33 cellular contexts compared by ENCODE assay signal in the genomic region with DNA sequence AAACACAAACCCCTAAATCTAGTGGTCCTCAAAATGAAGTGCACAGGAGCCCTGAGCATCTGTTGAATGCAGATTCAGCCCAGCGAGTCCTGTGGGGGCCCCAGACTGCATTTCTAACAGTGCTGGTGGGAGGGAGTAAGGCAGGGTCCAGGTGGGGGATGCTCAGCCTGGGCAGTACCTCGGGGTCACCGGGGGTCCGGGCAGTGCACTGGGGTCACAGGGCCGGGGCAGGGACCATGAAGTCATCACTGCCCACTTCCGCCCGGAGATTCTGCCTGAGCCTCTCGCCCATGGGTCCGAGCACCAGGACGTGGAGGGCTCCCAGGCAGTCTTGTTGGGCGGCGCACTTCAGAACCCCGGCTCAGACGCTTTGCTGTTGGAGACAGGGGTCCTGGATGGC. TPM values are rescaled to one million over a fixed set of nuclear protein-coding genes. Genes with fewer than 3 reads are reported as not detected.
DNase-seq lines count a peak whose midpoint lies in the region; ATAC-seq and TF ChIP-seq lines count a peak whose summit lies in the region.
"Had no signal": no experiment of that assay in that cellular context is flagged by ENCODE, and none has a peak within 500 bp of the region (broad histone marks: within the 10 kb centered on the region; RNA-seq: fewer than 3 reads in every experiment).

No MANE protein-coding gene starts in this region.

- H3K9me3 ChIP-seq in osteoblast (ENCODE audit: low read depth, low read length), result no peaks in the 10 kb centered on the region
- no peaks in the 10 kb centered on the region for H3K9me3 ChIP-seq in aorta (ENCODE audit: control insufficient read depth, low read length)

- no peak overlapping the region for H3K4me2 ChIP-seq in osteoblast (ENCODE audit: insufficient read depth, low read length)

- intact Hi-C loops in left ventricle myocardium superior (cut with micrococcal nuclease) (no loop called here), left cardiac atrium (cut with DNase I) (no loop called here), aorta (cut with DNase I) (no loop called here)

- no peak for ATAC-seq in left ventricle myocardium superior
- no peak for ATAC-seq in left cardiac atrium
- no peak for ATAC-seq in aorta (ENCODE audit: low FRiP score)
- ATAC-seq in HG03354 (IDR thresholded peaks at IDR 0.05; ENCODE audit: poor library complexity, severe bottlenecking, unreplicated experiment), result no peak
- ATAC-seq: activated CD8-positive, alpha-beta memory T cell treated with anti-CD3 and anti-CD28 coated beads, Interleukin-2, amount 10 ng/mL, durations not matched to agents 7 days and 5 days; activated naive CD8-positive, alpha-beta T cell treated with anti-CD3 and anti-CD28 coated beads, Interleukin-2, amount 50 U/mL, for 24 hours; gastroesophageal sphincter; natural killer cell; SK-N-SH treated with all-trans-retinoic acid at 6 μM for 48 hours; T-helper 17 cell had no signal

- DNase-seq in left ventricle myocardium superior, result peak; percentile 23
- DNase-seq in left cardiac atrium, result no peak
- peak; percentile 46 for DNase-seq in coronary artery (ENCODE audit: low spot score)
- DNase-seq in osteoblast (ENCODE audit: insufficient read length, low spot score, missing footprints), result peak; percentile 30
- peak; percentile 21 to 46 for DNase-seq in aorta
- no peak for DNase-seq in DMS 273 treated with DMSO at 0.1 percent for 48 hours (lab: John Stamatoyannopoulos, UW)
- DNase-seq: activated CD4-positive, alpha-beta T cell treated with anti-CD3 and anti-CD28 coated beads for 48 hours; activated CD8-positive, alpha-beta memory T cell treated with anti-CD3 and anti-CD28 coated beads, Interleukin-2, amount 10 ng/mL, durations not matched to agents 7 days and 5 days; activated naive CD8-positive, alpha-beta T cell treated with anti-CD3 and anti-CD28 coated beads, Interleukin-2, amount 50 U/mL, for 24 hours; CD4-positive, alpha-beta memory T cell; GM23248; hypothalamus; immature natural killer cell; IMR-90; NCI-H1694; retina; stimulated activated CD4-positive, alpha-beta T cell treated with anti-CD3 and anti-CD28 coated beads, Interleukin-12 subunit alpha, Interleukin-12 subunit beta, amount 100 ng/mL, for 4 hours; stimulated activated CD4-positive, alpha-beta T cell treated with anti-CD3 and anti-CD28 coated beads, Interleukin-4, amount 100 ng/mL, for 1 hour; substantia nigra; T-helper 17 cell had no signal

- H3K36me3 ChIP-seq in osteoblast (ENCODE audit: insufficient read depth, low read length) (no peaks in the 10 kb centered on the region), aorta (ENCODE audit: control insufficient read depth in 1 of 2, insufficient read depth in 2 of 2, low read length in 1 of 2) (no peaks in the 10 kb centered on the region)
- H3K36me3 ChIP-seq: gastroesophageal sphincter had no signal

- H3K79me2 ChIP-seq in osteoblast (ENCODE audit: insufficient read depth, low read length), result no peaks in the 10 kb centered on the region

- H3K4me1 ChIP-seq in osteoblast (ENCODE audit: insufficient read depth, low read length) (no peaks in the 10 kb centered on the region), aorta (ENCODE audit: control insufficient read depth in 1 of 2, insufficient read depth in 2 of 2, low read length in 2 of 2) (no peaks in the 10 kb centered on the region)
- H3K4me1 ChIP-seq: gastroesophageal sphincter had no signal

- no peaks in the 10 kb centered on the region for H4K20me1 ChIP-seq in osteoblast (ENCODE audit: insufficient read depth, low read length)

- H3K27me3 ChIP-seq in osteoblast (ENCODE audit: insufficient read depth, low read length) (peaks cover 29% of the 10 kb centered on the region), aorta (ENCODE audit: control insufficient read depth in 1 of 2, insufficient read depth in 2 of 2, low read length in 1 of 2) (no peaks in the 10 kb centered on the region)
- H3K27me3 ChIP-seq: gastroesophageal sphincter had no signal

- no peak overlapping the region for H3K27ac ChIP-seq in coronary artery
- H3K27ac ChIP-seq in osteoblast (ENCODE audit: low read depth, low read length), result no peak overlapping the region
- H3K27ac ChIP-seq in aorta (ENCODE audit: low read depth in 1 of 2, low read length in 2 of 2), result no peak overlapping the region
- H3K27ac ChIP-seq: gastroesophageal sphincter, GM23248, RWPE1 had no signal

- TF ChIP-seq CTCF in coronary artery (IDR thresholded peaks at IDR 0.05), result no peak
- TF ChIP-seq CTCF in osteoblast (IDR thresholded peaks at IDR 0.05; ENCODE audit: extremely low read depth, low read depth, low read length), result no peak

- WGBS in aorta, 2 donors, result 78 to 81% methylated on average over 13 to 14 of the region's 14 CpGs

- no peak overlapping the region for H3K4me3 ChIP-seq in coronary artery
- H3K4me3 ChIP-seq in osteoblast (ENCODE audit: insufficient read depth, low read length), result no peak overlapping the region
- no peak overlapping the region for H3K4me3 ChIP-seq in aorta (ENCODE audit: low read length in 2 of 2)
- H3K4me3 ChIP-seq: gastroesophageal sphincter, GM23248 had no signal

- H2AFZ ChIP-seq in osteoblast (ENCODE audit: low read length), result no peak overlapping the region
- H2AFZ ChIP-seq: GM23248 had no signal

RNA-seq across cellular contexts. Expression of gene ATP4B, which starts 0.8 kb away (rescaled TPM):
- total RNA-seq in left ventricle myocardium superior (not detected), left cardiac atrium (not detected), osteoblast (not detected in 2 replicates), aorta (not detected)
- not detected for polyA plus RNA-seq in aorta
- total RNA-seq: activated CD8-positive, alpha-beta memory T cell treated with anti-CD3 and anti-CD28 coated beads, Interleukin-2, amount 10 ng/mL, durations not matched to agents 7 days and 5 days; activated T-helper 2 cell treated with anti-CD3 and anti-CD28 coated beads, Interferon-gamma antibody, Interleukin-2, Interleukin-4, amounts not matched to agents 10 μg/mL and 5 μg/mL and 100 μg/mL, durations not matched to agents 14 hours and 24 hours and 36 hours; CD4-positive, alpha-beta memory T cell; dermis microvascular lymphatic vessel endothelial cell; fibroblast of lung; gastroesophageal sphincter; GM23248; IMR-90; liver; mononuclear cell; natural killer cell; NCI-H460; osteocyte; T-helper 17 cell; urinary bladder had no signal
- polyA plus RNA-seq: fibroblast of lung, GM23248, immature natural killer cell, IMR-90, liver, urinary bladder had no signal

RNA-seq across cellular contexts. Expression of gene GRK1, which starts 8.2 kb away (rescaled TPM):
- total RNA-seq in left ventricle myocardium superior (0.42 TPM), left cardiac atrium (under 1 TPM; 0.13 to 0.44 TPM), osteoblast (not detected in 2 replicates), aorta (under 1 TPM in 1 of 2 donors, not detected in 1; 0.10 TPM)
- not detected for polyA plus RNA-seq in aorta
- total RNA-seq: activated CD8-positive, alpha-beta memory T cell treated with anti-CD3 and anti-CD28 coated beads, Interleukin-2, amount 10 ng/mL, durations not matched to agents 7 days and 5 days; CD4-positive, alpha-beta memory T cell; dermis microvascular lymphatic vessel endothelial cell; GM23248; IMR-90; mononuclear cell; natural killer cell; NCI-H460; osteocyte had no signal
- polyA plus RNA-seq: CD4-positive, alpha-beta memory T cell; fibroblast of lung; GM23248; immature natural killer cell; IMR-90; liver had no signal

Comparison
In these comparisons a context has a peak if more than half of its experiments do, and no peak if none do; other contexts are left out.
1. DNase-seq: peak in left ventricle myocardium superior (single experiment), coronary artery (single experiment), osteoblast (single experiment) and aorta (2 of 2); none in left cardiac atrium (single experiment) and DMS 273 treated with DMSO at 0.1 percent for 48 hours (single experiment).